Comparison of ENCODE assay signal across 8 cellular contexts in genomic region chr19:10027158-10027997, GRCh38. TPM values are rescaled to one million over a fixed set of nuclear protein-coding genes. Genes with fewer than 3 reads are reported as not detected.
DNase-seq lines count a peak whose midpoint lies in the region; ATAC-seq and TF ChIP-seq lines count a peak whose summit lies in the region.

No MANE protein-coding gene starts in this region.

- peak; percentile 96 for ATAC-seq in activated T-helper 17 cell treated with anti-CD3 and anti-CD28 coated beads, Interleukin-2, amount 50 U/mL, for 72 hours (replicated peaks)
- ATAC-seq in GM19452 (IDR thresholded peaks at IDR 0.05; ENCODE audit: unreplicated experiment): no peak

- no peaks in the 10 kb centered on the region for H3K9me3 Mint-ChIP-seq in activated T-helper 17 cell treated with anti-CD3 and anti-CD28 coated beads, Interleukin-2, amount 50 U/mL, for 72 hours

- H3K14ac ChIP-seq in neuronal stem cell (ENCODE audit: low read length): no peak overlapping the region

- no peak overlapping the region for H4K91ac ChIP-seq in neuronal stem cell (ENCODE audit: low read depth, low read length, poor library complexity)

- H2AFZ ChIP-seq in neuronal stem cell (ENCODE audit: low read length): peak overlapping the region; percentile 78

- H3K36me3 Mint-ChIP-seq in activated T-helper 17 cell treated with anti-CD3 and anti-CD28 coated beads, Interleukin-2, amount 50 U/mL, for 72 hours (ENCODE audit: low read depth): no peaks in the 10 kb centered on the region

- no peak overlapping the region for H2BK15ac ChIP-seq in neuronal stem cell (ENCODE audit: low read length)

- H3K4me1 ChIP-seq in neuronal stem cell (ENCODE audit: control insufficient read depth in 2 of 2, insufficient read depth in 1 of 2, low read depth in 1 of 2, low read length in 2 of 2): peaks cover 0 to 4% of the 10 kb centered on the region in 2 donors
- peaks cover 8 to 11% (median 10%) of the 10 kb centered on the region in 4 donors for H3K4me1 ChIP-seq in stomach

- H3K4ac ChIP-seq in neuronal stem cell (ENCODE audit: low read length): no peak overlapping the region

- H3K27ac Mint-ChIP-seq in activated T-helper 17 cell treated with anti-CD3 and anti-CD28 coated beads, Interleukin-2, amount 50 U/mL, for 72 hours: peak overlapping the region; percentile 12

- H3K27me3 ChIP-seq in neuronal stem cell (ENCODE audit: control insufficient read depth in 3 of 3, insufficient read depth in 3 of 3, low read depth in 1 of 3, low read length in 3 of 3) (peaks cover 0 to 47% (median 3%) of the 10 kb centered on the region in 3 experiments), stomach (peaks cover 0 to 41% (median 8%) of the 10 kb centered on the region in 3 donors)

- H4K8ac ChIP-seq in neuronal stem cell (ENCODE audit: low read depth, low read length): no peak overlapping the region

- no peak for TF ChIP-seq POLR2A in stomach (IDR thresholded peaks at IDR 0.05)

- H3K23ac ChIP-seq in neuronal stem cell (ENCODE audit: low read depth, low read length, poor library complexity): peak overlapping the region; percentile 29

- no peak overlapping the region for H2BK12ac ChIP-seq in neuronal stem cell (ENCODE audit: low read length)

- H3K36me3 ChIP-seq in neuronal stem cell (replicated peaks in 1 of 2; ENCODE audit: control insufficient read depth in 2 of 2, insufficient read depth in 2 of 2, low read length in 2 of 2) (no peaks in the 10 kb centered on the region), stomach (no peaks in the 10 kb centered on the region)

- H3K9me3 ChIP-seq in neuronal stem cell (replicated peaks in 1 of 2; ENCODE audit: control insufficient read depth in 2 of 2, insufficient read depth in 1 of 2, low read depth in 1 of 2, low read length in 2 of 2) (no peaks in the 10 kb centered on the region), stomach (no peaks in the 10 kb centered on the region)

- intact Hi-C loops in stomach (cut with DNase I; ENCODE audit: low total_unique reads): loop anchor here (5.0 kb wide), 1 partner anchor 90 kb away; the partner anchor contains the start of gene OLFM2

- H2AK5ac ChIP-seq in neuronal stem cell (ENCODE audit: low read depth, low read length): no peak overlapping the region

- DNase-seq in LoVo (ENCODE audit: low spot score): peak; percentile 98
- DNase-seq in RPMI8226: peak; percentile 92
- DNase-seq in fibroblast of the conjunctiva (ENCODE audit: low read depth): peak; percentile 89
- peak; percentile 91 for DNase-seq in neuronal stem cell (ENCODE audit: low spot score)
- peak; percentile 97 for DNase-seq in stomach

- H3K79me1 ChIP-seq in neuronal stem cell (ENCODE audit: low read depth, low read length): no peaks in the 10 kb centered on the region

- peaks cover 6% of the 10 kb centered on the region for H3K27me3 Mint-ChIP-seq in activated T-helper 17 cell treated with anti-CD3 and anti-CD28 coated beads, Interleukin-2, amount 50 U/mL, for 72 hours

- no peak overlapping the region for H3K9ac ChIP-seq in neuronal stem cell (ENCODE audit: low read depth, low read length, poor library complexity)

- no CpG with 5 or more reads among the region's 29 CpGs for WGBS in neuronal stem cell (ENCODE audit: extremely low coverage in 2 of 2, insufficient read length in 2 of 2, insufficient replicate concordance in 1 of 2), 2 donors
- 6 to 14% (median 7%) methylated on average over 19 to 29 of the region's 29 CpGs for WGBS in stomach, 5 donors

- H3K4me1 Mint-ChIP-seq in activated T-helper 17 cell treated with anti-CD3 and anti-CD28 coated beads, Interleukin-2, amount 50 U/mL, for 72 hours: peaks cover 4% of the 10 kb centered on the region

- H3K4me3 Mint-ChIP-seq in activated T-helper 17 cell treated with anti-CD3 and anti-CD28 coated beads, Interleukin-2, amount 50 U/mL, for 72 hours: peak overlapping the region; percentile 44

- H2BK5ac ChIP-seq in neuronal stem cell (ENCODE audit: low read length): no peak overlapping the region

- no peak overlapping the region for H2BK120ac ChIP-seq in neuronal stem cell (ENCODE audit: low read depth, low read length)

- H3K4me3 ChIP-seq in neuronal stem cell (ENCODE audit: low read length in 2 of 2): peak overlapping the region in 1 of 2 donors; percentile 8
- H3K4me3 ChIP-seq in stomach: peak overlapping the region in 2 of 4 donors; percentile 5 to 27

- TF ChIP-seq CTCF in GM12874 (IDR thresholded peaks at IDR 0.05; ENCODE audit: insufficient read depth, low read depth, low read length): peak; percentile 97
- peak in 6 of 7 experiments; percentile 71 to 90 (median 88) for TF ChIP-seq CTCF in stomach (IDR thresholded peaks at IDR 0.05)

- H3K27ac ChIP-seq in neuronal stem cell (replicated peaks; ENCODE audit: low read length) (no peak overlapping the region), stomach (no peak overlapping the region)

- no peak for TF ChIP-seq EP300 in stomach (IDR thresholded peaks at IDR 0.05)

- peak overlapping the region; percentile 12 for H3K18ac ChIP-seq in neuronal stem cell (ENCODE audit: low read length)

- H3K4me2 ChIP-seq in neuronal stem cell (ENCODE audit: insufficient read depth, low read length, poor library complexity, severe bottlenecking): no peak overlapping the region

RNA-seq across cellular contexts. Expression of gene RDH8, which starts 14.1 kb away (rescaled TPM):
- under 1 TPM in 1 of 2 donors, not detected in 1; 0.26 TPM for total RNA-seq in activated T-helper 17 cell treated with anti-CD3 and anti-CD28 coated beads, Interleukin-2, amount 50 U/mL, for 72 hours
- not detected for polyA plus RNA-seq in neuronal stem cell (2013, experiment 1 of 2)
- not detected for polyA plus RNA-seq in neuronal stem cell (2013, experiment 2 of 2)
- not detected for total RNA-seq in stomach
- polyA plus RNA-seq in stomach: not detected

RNA-seq across cellular contexts. Expression of gene COL5A3, which starts 17.1 kb away (rescaled TPM):
- total RNA-seq in activated T-helper 17 cell treated with anti-CD3 and anti-CD28 coated beads, Interleukin-2, amount 50 U/mL, for 72 hours: 10 to 100 TPM in 1 of 2 donors, 1 to 10 TPM in 1; 6.1 to 32.1 TPM
- polyA plus RNA-seq in neuronal stem cell (2013, experiment 1 of 2): 0.03 TPM
- polyA plus RNA-seq in neuronal stem cell (2013, experiment 2 of 2): 0.06 TPM
- total RNA-seq in stomach: 10 to 100 TPM in 2 of 5 donors, 1 to 10 TPM in 2, under 1 TPM in 1; 0.58 to 25.5 (median 8.7) TPM
- 1 to 10 TPM; 2.0 to 5.2 (median 4.0) TPM for polyA plus RNA-seq in stomach

RNA-seq across cellular contexts. Expression of gene SHFL, which starts 58.7 kb away (rescaled TPM):
- 10 to 100 TPM; 52.5 to 65.0 TPM for total RNA-seq in activated T-helper 17 cell treated with anti-CD3 and anti-CD28 coated beads, Interleukin-2, amount 50 U/mL, for 72 hours
- polyA plus RNA-seq in neuronal stem cell (2013, experiment 1 of 2): 0.77 TPM
- 0.71 TPM for polyA plus RNA-seq in neuronal stem cell (2013, experiment 2 of 2)
- total RNA-seq in stomach: 10 to 100 TPM in 4 of 5 donors, 1 to 10 TPM in 1; 7.0 to 62.0 (median 21.4) TPM
- polyA plus RNA-seq in stomach: 10 to 100 TPM; 25.3 to 34.1 (median 25.7) TPM
